In genomic region chr21:14981246-14981645, GRCh38 we compare ENCODE assay signal across 24 cellular contexts.
"Had no signal": no experiment of that assay in that cellular context is flagged by ENCODE, and none has a peak within 500 bp of the region (broad histone marks: within the 10 kb centered on the region; RNA-seq: fewer than 3 reads in every experiment).

No MANE protein-coding gene starts in this region.

- H3K27ac Mint-ChIP-seq: activated CD4-positive, alpha-beta T cell treated with anti-CD3 and anti-CD28 coated beads, Interleukin-2, amount 10 ng/mL, durations not matched to agents 7 days and 5 days; activated CD8-positive, alpha-beta memory T cell treated with anti-CD3 and anti-CD28 coated beads, Interleukin-2, amount 10 ng/mL, durations not matched to agents 7 days and 5 days; activated CD8-positive, alpha-beta T cell treated with anti-CD3 and anti-CD28 coated beads for 36 hours; activated naive CD4-positive, alpha-beta T cell treated with anti-CD3 and anti-CD28 coated beads, Interleukin-2, amount 50 U/mL, for 24 hours; stimulated activated naive B cell treated with anti-CD40 and anti-IgM and Interleukin-4, amounts not matched to agents 10 μg/mL and 1 μg/mL and 100 μg/mL, for 72 hours had no signal

- H3K27ac ChIP-seq: body of pancreas, heart right ventricle, lower lobe of right lung, uterus, WERI-Rb-1 had no signal

- FAIRE-seq: small intestine had no signal

- H3K9me3 Mint-ChIP-seq: activated CD4-positive, alpha-beta T cell treated with anti-CD3 and anti-CD28 coated beads, Interleukin-2, amount 10 ng/mL, durations not matched to agents 7 days and 5 days; activated CD8-positive, alpha-beta T cell treated with anti-CD3 and anti-CD28 coated beads for 36 hours; activated naive CD4-positive, alpha-beta T cell treated with anti-CD3 and anti-CD28 coated beads, Interleukin-2, amount 50 U/mL, for 24 hours; naive B cell; stimulated activated naive B cell treated with anti-CD40 and anti-IgM and Interleukin-4, amounts not matched to agents 10 μg/mL and 1 μg/mL and 100 μg/mL, for 72 hours had no signal

- H3K36me3 ChIP-seq: lower lobe of right lung, uterus, WERI-Rb-1 had no signal

- H3K4me3 ChIP-seq: body of pancreas, heart right ventricle, lower lobe of right lung, uterus had no signal

- DNase-seq: activated CD4-positive, alpha-beta T cell treated with anti-CD3 and anti-CD28 coated beads, Interleukin-2, amount 10 ng/mL, durations not matched to agents 7 days and 5 days; activated CD4-positive, CD25-positive, alpha-beta regulatory T cell treated with anti-CD3 and anti-CD28 coated beads, Interleukin-2, amount 50 U/mL, for 72 hours; activated CD8-positive, alpha-beta memory T cell treated with anti-CD3 and anti-CD28 coated beads, Interleukin-2, amount 10 ng/mL, durations not matched to agents 7 days and 5 days; activated CD8-positive, alpha-beta T cell treated with anti-CD3 and anti-CD28 coated beads for 36 hours; activated effector memory CD4-positive, alpha-beta T cell treated with anti-CD3 and anti-CD28 coated beads, Interleukin-2, amount 50 U/mL, for 16 hours; activated T-cell treated with anti-CD3 and anti-CD28 coated beads for 4 hours; anterior cingulate cortex; body of pancreas; foreskin fibroblast; heart right ventricle; islet precursor cell; lower lobe of right lung; mesendoderm; naive B cell; occipital lobe; posterior cingulate gyrus; small intestine; stimulated activated CD4-positive, alpha-beta T cell treated with anti-CD3 and anti-CD28 coated beads, Interleukin-2, amount 100 ng/mL, for 24 hours; stimulated activated naive B cell treated with anti-CD40 and anti-IgM and Interleukin-4, amounts not matched to agents 10 μg/mL and 1 μg/mL and 100 μg/mL, for 72 hours; trophoblast cell; uterus; WERI-Rb-1 had no signal

- H3K27me3 ChIP-seq: body of pancreas, heart right ventricle, uterus had no signal

- H3K4me1 ChIP-seq: lower lobe of right lung, uterus had no signal

- H3K9me3 ChIP-seq: body of pancreas, lower lobe of right lung, uterus had no signal

- H3K4me3 Mint-ChIP-seq: activated CD4-positive, alpha-beta T cell treated with anti-CD3 and anti-CD28 coated beads, Interleukin-2, amount 10 ng/mL, durations not matched to agents 7 days and 5 days; activated CD8-positive, alpha-beta memory T cell treated with anti-CD3 and anti-CD28 coated beads, Interleukin-2, amount 10 ng/mL, durations not matched to agents 7 days and 5 days; activated CD8-positive, alpha-beta T cell treated with anti-CD3 and anti-CD28 coated beads for 36 hours; activated naive CD4-positive, alpha-beta T cell treated with anti-CD3 and anti-CD28 coated beads, Interleukin-2, amount 50 U/mL, for 24 hours; naive B cell; stimulated activated naive B cell treated with anti-CD40 and anti-IgM and Interleukin-4, amounts not matched to agents 10 μg/mL and 1 μg/mL and 100 μg/mL, for 72 hours had no signal

- H3K27me3 Mint-ChIP-seq: activated CD4-positive, alpha-beta T cell treated with anti-CD3 and anti-CD28 coated beads, Interleukin-2, amount 10 ng/mL, durations not matched to agents 7 days and 5 days; activated CD8-positive, alpha-beta memory T cell treated with anti-CD3 and anti-CD28 coated beads, Interleukin-2, amount 10 ng/mL, durations not matched to agents 7 days and 5 days; activated CD8-positive, alpha-beta T cell treated with anti-CD3 and anti-CD28 coated beads for 36 hours; activated naive CD4-positive, alpha-beta T cell treated with anti-CD3 and anti-CD28 coated beads, Interleukin-2, amount 50 U/mL, for 24 hours; naive B cell; stimulated activated naive B cell treated with anti-CD40 and anti-IgM and Interleukin-4, amounts not matched to agents 10 μg/mL and 1 μg/mL and 100 μg/mL, for 72 hours had no signal

- ATAC-seq: activated CD8-positive, alpha-beta memory T cell treated with anti-CD3 and anti-CD28 coated beads, Interleukin-2, amount 10 ng/mL, durations not matched to agents 7 days and 5 days; activated CD8-positive, alpha-beta T cell treated with anti-CD3 and anti-CD28 coated beads for 36 hours; body of pancreas; heart right ventricle; lower lobe of right lung; sciatic nerve; stimulated activated naive B cell treated with anti-CD40 and anti-IgM and Interleukin-4, amounts not matched to agents 10 μg/mL and 1 μg/mL and 100 μg/mL, for 72 hours had no signal

- H3K4me1 Mint-ChIP-seq: activated CD4-positive, alpha-beta T cell treated with anti-CD3 and anti-CD28 coated beads, Interleukin-2, amount 10 ng/mL, durations not matched to agents 7 days and 5 days; activated CD8-positive, alpha-beta memory T cell treated with anti-CD3 and anti-CD28 coated beads, Interleukin-2, amount 10 ng/mL, durations not matched to agents 7 days and 5 days had no signal
